ENCODE assay signal across 1 cellular context in the genomic region with DNA sequence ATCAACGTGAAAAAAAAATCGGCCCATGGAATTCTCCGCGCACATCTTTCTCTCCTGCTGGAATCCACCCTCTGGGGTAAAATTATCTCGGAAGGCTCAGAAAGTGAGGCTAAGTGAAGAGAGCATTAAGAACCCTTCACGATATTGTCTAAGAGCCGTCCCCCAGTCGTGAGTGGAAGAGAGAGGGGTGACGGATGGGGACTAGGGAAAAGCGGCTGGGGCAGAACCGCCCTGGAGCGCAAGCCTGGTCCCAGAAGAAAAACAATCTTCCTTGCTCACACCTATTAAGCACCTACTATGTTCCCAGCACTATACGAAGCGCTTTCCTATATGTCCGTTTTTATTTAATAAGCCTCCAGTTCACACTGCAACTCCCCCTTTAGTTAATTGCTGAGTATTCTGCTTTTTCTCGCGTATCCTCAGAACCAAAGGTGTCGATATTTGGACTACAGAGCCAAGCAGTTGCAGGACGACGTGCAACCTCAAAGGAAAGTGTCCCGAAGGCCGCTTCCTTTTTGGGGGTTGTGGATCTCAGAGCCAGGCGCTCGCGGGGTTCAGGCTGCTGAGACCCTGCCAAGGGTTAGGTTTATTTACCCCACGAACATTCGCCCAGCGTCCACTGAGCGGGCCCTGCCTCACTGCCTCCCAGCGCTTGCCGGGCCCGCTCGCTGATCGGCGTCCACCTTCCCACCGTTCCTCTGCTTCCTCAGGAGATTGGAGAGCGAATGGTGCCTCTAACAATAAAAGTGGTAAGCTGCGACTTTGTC.
A peak's percentile ranks its signal among the peaks of the same experiment; 100 is the strongest.
TF ChIP-seq lines count a peak whose summit lies in the region.

No MANE protein-coding gene starts in this region.

TF ChIP-seq in H1, 55 proteins besides CTCF, POLR2A, EP300 and RAD21:
- TF ChIP-seq PHF8 (conservative IDR thresholded peaks at IDR 0.05; ENCODE audit: low read depth, low read length) (no peak), EZH2 (IDR thresholded peaks at IDR 0.05; ENCODE audit: low read depth, low read length, severe bottlenecking) (peak; percentile 69), SP2 (IDR thresholded peaks at IDR 0.05; ENCODE audit: low read length) (no peak), MAFK (IDR thresholded peaks at IDR 0.05; ENCODE audit: low read depth, low read length) (no peak), YY1 (IDR thresholded peaks at IDR 0.05; ENCODE audit: low read depth, low read length) (no peak), SIX5 (IDR thresholded peaks at IDR 0.05; ENCODE audit: low read depth, low read length) (no peak), RNF2 (IDR thresholded peaks at IDR 0.05; ENCODE audit: borderline replicate concordance, low read depth, low read length, missing control alignments, poor library complexity, severe bottlenecking) (peak; percentile 6), TAF7 (optimal IDR thresholded peaks at IDR 0.05; ENCODE audit: borderline replicate concordance, low read depth, low read length) (no peak), HDAC6 (IDR thresholded peaks at IDR 0.05; ENCODE audit: low read depth, low read length) (no peak), TBP (IDR thresholded peaks at IDR 0.05; ENCODE audit: low read depth, low read length) (0 out of 2 replicates have a peak, but pooled peaks have one; percentile 10), RBBP5 (IDR thresholded peaks at IDR 0.05; ENCODE audit: borderline replicate concordance, low read depth, low read length) (0 out of 2 replicates have a peak, but pooled peaks have one; percentile 3), SAP30 (IDR thresholded peaks at IDR 0.05; ENCODE audit: insufficient read depth, insufficient replicate concordance, low read length) (no peak), TAF1 (IDR thresholded peaks at IDR 0.05; ENCODE audit: low read depth, low read length) (no peak), TCF12 (IDR thresholded peaks at IDR 0.05; ENCODE audit: low read depth, low read length) (no peak), SIN3A (conservative IDR thresholded peaks at IDR 0.05 in 1 of 2, IDR thresholded peaks at IDR 0.05 in 1 of 2; ENCODE audit: low read depth in 1 of 2, low read length in 2 of 2) (no peak), KDM4A (IDR thresholded peaks at IDR 0.05; ENCODE audit: low read depth, low read length, severe bottlenecking) (peak; percentile 8), SUZ12 (IDR thresholded peaks at IDR 0.05; ENCODE audit: low read length) (peak; percentile 76)
- TF ChIP-seq, protein P1, sequence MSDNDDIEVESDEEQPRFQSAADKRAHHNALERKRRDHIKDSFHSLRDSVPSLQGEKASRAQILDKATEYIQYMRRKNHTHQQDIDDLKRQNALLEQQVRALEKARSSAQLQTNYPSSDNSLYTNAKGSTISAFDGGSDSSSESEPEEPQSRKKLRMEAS (IDR thresholded peaks at IDR 0.05) = no peak
- TF ChIP-seq, protein P2, sequence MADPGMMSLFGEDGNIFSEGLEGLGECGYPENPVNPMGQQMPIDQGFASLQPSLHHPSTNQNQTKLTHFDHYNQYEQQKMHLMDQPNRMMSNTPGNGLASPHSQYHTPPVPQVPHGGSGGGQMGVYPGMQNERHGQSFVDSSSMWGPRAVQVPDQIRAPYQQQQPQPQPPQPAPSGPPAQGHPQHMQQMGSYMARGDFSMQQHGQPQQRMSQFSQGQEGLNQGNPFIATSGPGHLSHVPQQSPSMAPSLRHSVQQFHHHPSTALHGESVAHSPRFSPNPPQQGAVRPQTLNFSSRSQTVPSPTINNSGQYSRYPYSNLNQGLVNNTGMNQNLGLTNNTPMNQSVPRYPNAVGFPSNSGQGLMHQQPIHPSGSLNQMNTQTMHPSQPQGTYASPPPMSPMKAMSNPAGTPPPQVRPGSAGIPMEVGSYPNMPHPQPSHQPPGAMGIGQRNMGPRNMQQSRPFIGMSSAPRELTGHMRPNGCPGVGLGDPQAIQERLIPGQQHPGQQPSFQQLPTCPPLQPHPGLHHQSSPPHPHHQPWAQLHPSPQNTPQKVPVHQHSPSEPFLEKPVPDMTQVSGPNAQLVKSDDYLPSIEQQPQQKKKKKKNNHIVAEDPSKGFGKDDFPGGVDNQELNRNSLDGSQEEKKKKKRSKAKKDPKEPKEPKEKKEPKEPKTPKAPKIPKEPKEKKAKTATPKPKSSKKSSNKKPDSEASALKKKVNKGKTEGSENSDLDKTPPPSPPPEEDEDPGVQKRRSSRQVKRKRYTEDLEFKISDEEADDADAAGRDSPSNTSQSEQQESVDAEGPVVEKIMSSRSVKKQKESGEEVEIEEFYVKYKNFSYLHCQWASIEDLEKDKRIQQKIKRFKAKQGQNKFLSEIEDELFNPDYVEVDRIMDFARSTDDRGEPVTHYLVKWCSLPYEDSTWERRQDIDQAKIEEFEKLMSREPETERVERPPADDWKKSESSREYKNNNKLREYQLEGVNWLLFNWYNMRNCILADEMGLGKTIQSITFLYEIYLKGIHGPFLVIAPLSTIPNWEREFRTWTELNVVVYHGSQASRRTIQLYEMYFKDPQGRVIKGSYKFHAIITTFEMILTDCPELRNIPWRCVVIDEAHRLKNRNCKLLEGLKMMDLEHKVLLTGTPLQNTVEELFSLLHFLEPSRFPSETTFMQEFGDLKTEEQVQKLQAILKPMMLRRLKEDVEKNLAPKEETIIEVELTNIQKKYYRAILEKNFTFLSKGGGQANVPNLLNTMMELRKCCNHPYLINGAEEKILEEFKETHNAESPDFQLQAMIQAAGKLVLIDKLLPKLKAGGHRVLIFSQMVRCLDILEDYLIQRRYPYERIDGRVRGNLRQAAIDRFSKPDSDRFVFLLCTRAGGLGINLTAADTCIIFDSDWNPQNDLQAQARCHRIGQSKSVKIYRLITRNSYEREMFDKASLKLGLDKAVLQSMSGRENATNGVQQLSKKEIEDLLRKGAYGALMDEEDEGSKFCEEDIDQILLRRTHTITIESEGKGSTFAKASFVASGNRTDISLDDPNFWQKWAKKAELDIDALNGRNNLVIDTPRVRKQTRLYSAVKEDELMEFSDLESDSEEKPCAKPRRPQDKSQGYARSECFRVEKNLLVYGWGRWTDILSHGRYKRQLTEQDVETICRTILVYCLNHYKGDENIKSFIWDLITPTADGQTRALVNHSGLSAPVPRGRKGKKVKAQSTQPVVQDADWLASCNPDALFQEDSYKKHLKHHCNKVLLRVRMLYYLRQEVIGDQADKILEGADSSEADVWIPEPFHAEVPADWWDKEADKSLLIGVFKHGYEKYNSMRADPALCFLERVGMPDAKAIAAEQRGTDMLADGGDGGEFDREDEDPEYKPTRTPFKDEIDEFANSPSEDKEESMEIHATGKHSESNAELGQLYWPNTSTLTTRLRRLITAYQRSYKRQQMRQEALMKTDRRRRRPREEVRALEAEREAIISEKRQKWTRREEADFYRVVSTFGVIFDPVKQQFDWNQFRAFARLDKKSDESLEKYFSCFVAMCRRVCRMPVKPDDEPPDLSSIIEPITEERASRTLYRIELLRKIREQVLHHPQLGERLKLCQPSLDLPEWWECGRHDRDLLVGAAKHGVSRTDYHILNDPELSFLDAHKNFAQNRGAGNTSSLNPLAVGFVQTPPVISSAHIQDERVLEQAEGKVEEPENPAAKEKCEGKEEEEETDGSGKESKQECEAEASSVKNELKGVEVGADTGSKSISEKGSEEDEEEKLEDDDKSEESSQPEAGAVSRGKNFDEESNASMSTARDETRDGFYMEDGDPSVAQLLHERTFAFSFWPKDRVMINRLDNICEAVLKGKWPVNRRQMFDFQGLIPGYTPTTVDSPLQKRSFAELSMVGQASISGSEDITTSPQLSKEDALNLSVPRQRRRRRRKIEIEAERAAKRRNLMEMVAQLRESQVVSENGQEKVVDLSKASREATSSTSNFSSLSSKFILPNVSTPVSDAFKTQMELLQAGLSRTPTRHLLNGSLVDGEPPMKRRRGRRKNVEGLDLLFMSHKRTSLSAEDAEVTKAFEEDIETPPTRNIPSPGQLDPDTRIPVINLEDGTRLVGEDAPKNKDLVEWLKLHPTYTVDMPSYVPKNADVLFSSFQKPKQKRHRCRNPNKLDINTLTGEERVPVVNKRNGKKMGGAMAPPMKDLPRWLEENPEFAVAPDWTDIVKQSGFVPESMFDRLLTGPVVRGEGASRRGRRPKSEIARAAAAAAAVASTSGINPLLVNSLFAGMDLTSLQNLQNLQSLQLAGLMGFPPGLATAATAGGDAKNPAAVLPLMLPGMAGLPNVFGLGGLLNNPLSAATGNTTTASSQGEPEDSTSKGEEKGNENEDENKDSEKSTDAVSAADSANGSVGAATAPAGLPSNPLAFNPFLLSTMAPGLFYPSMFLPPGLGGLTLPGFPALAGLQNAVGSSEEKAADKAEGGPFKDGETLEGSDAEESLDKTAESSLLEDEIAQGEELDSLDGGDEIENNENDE (IDR thresholded peaks at IDR 0.05; ENCODE audit: insufficient replicate concordance, low read length) = no peak
